14 cellular contexts compared by ENCODE assay signal in genomic region chr7:34058791-34059550, GRCh38.
DNase-seq lines count a peak whose midpoint lies in the region; ATAC-seq and TF ChIP-seq lines count a peak whose summit lies in the region.
"Had no signal": no experiment of that assay in that cellular context is flagged by ENCODE, and none has a peak within 500 bp of the region (broad histone marks: within the 10 kb centered on the region; RNA-seq: fewer than 3 reads in every experiment).

No MANE protein-coding gene starts in this region.

- TF ChIP-seq POLR2A in transverse colon (IDR thresholded peaks at IDR 0.05) = no peak

- peak; percentile 89 for ATAC-seq in sciatic nerve
- no peak for ATAC-seq in HG02973 (IDR thresholded peaks at IDR 0.05; ENCODE audit: unreplicated experiment)
- ATAC-seq in GM21619 (IDR thresholded peaks at IDR 0.05; ENCODE audit: unreplicated experiment) = no peak
- ATAC-seq: activated naive CD8-positive, alpha-beta T cell treated with anti-CD3 and anti-CD28 coated beads, Interleukin-2, amount 50 U/mL, for 24 hours; left lobe of liver had no signal

- H3K9me3 ChIP-seq in SK-N-MC (ENCODE audit: low read depth, low read length) (no peaks in the 10 kb centered on the region), transverse colon (no peaks in the 10 kb centered on the region)
- H3K9me3 ChIP-seq: thyroid gland had no signal

- WGBS in transverse colon (ENCODE audit: low coverage in 1 of 2), 2 donors = 54 to 70% methylated on average over 3 to 7 of the region's 7 CpGs

- H3K27ac ChIP-seq in SK-N-MC (peak overlapping the region; percentile 98), transverse colon (no peak overlapping the region)
- H3K27ac ChIP-seq: epithelial cell of prostate, thyroid gland had no signal

- TF ChIP-seq CTCF in glutamatergic neuron (IDR thresholded peaks at IDR 0.05; ENCODE audit: partially characterized antibody, unreplicated experiment) (no peak), transverse colon (IDR thresholded peaks at IDR 0.05) (no peak)

- TF ChIP-seq EP300 in transverse colon (IDR thresholded peaks at IDR 0.05; ENCODE audit: low read depth) = no peak

- H3K9ac ChIP-seq in SK-N-MC (ENCODE audit: insufficient read length) = peak overlapping the region; percentile 51

- H3K36me3 ChIP-seq in SK-N-MC (ENCODE audit: insufficient read depth, low read length) (peaks cover 9% of the 10 kb centered on the region), transverse colon (no peaks in the 10 kb centered on the region)
- H3K36me3 ChIP-seq: thyroid gland had no signal

- in situ Hi-C loops in transverse colon (cut with MboI; ENCODE audit: low pct_ligation_motif_present in 1 of 4, low pct_unique_long_range_greater_than_20kb in 1 of 4, low sequenced_read_pairs in 3 of 4) = no loop called here

- no peaks in the 10 kb centered on the region for H3K27me3 ChIP-seq in transverse colon
- H3K27me3 ChIP-seq: thyroid gland had no signal

- H3K27ac Mint-ChIP-seq in glutamatergic neuron (ENCODE audit: unreplicated experiment) = no peak overlapping the region
- H3K27ac Mint-ChIP-seq: activated naive CD8-positive, alpha-beta T cell treated with anti-CD3 and anti-CD28 coated beads, Interleukin-2, amount 50 U/mL, for 24 hours; CD8-positive, alpha-beta memory T cell; T-helper 2 cell treated with Interferon-gamma antibody and Interleukin-4, amounts not matched to agents 5 μg/mL and 100 μg/mL, for 36 hours had no signal

- H3K27me3 Mint-ChIP-seq in glutamatergic neuron (ENCODE audit: unreplicated experiment) = no peaks in the 10 kb centered on the region
- H3K27me3 Mint-ChIP-seq: CD8-positive, alpha-beta memory T cell had no signal

- peaks cover 4% of the 10 kb centered on the region for H3K9me3 Mint-ChIP-seq in glutamatergic neuron (ENCODE audit: unreplicated experiment)
- H3K9me3 Mint-ChIP-seq: activated naive CD8-positive, alpha-beta T cell treated with anti-CD3 and anti-CD28 coated beads, Interleukin-2, amount 50 U/mL, for 24 hours; T-helper 2 cell treated with Interferon-gamma antibody and Interleukin-4, amounts not matched to agents 5 μg/mL and 100 μg/mL, for 36 hours had no signal

- DNase-seq in HCEC 1CT (peak; percentile 40), SK-N-MC (ENCODE audit: low read depth, low spot score) (peak; percentile 98), glutamatergic neuron (peak; percentile 45), sciatic nerve (ENCODE audit: low spot score) (peak; percentile 66), transverse colon (no peak)
- no peak for DNase-seq in effector CD4-positive, alpha-beta T cell
- DNase-seq: activated naive CD8-positive, alpha-beta T cell treated with anti-CD3 and anti-CD28 coated beads, Interleukin-2, amount 50 U/mL, for 24 hours; CD8-positive, alpha-beta memory T cell; thyroid gland had no signal

- H3K36me3 Mint-ChIP-seq in glutamatergic neuron (ENCODE audit: unreplicated experiment) = peaks cover 4% of the 10 kb centered on the region
- H3K36me3 Mint-ChIP-seq: CD8-positive, alpha-beta memory T cell had no signal

- H3K4me3 ChIP-seq in SK-N-MC (peak overlapping the region; percentile 73), transverse colon (no peak overlapping the region)
- H3K4me3 ChIP-seq: thyroid gland had no signal

- no peak overlapping the region for H3K4me3 Mint-ChIP-seq in glutamatergic neuron (ENCODE audit: unreplicated experiment)
- H3K4me3 Mint-ChIP-seq: activated naive CD8-positive, alpha-beta T cell treated with anti-CD3 and anti-CD28 coated beads, Interleukin-2, amount 50 U/mL, for 24 hours; CD8-positive, alpha-beta memory T cell; T-helper 2 cell treated with Interferon-gamma antibody and Interleukin-4, amounts not matched to agents 5 μg/mL and 100 μg/mL, for 36 hours had no signal

- H3K4me1 ChIP-seq in transverse colon = no peaks in the 10 kb centered on the region
- H3K4me1 ChIP-seq: thyroid gland had no signal

- intact Hi-C loops in sciatic nerve (cut with DNase I) = no loop called here
- intact Hi-C loops in transverse colon (cut with DNase I; ENCODE audit: low total_unique reads) = no loop called here

- H3K4me1 Mint-ChIP-seq in glutamatergic neuron (ENCODE audit: low read depth, unreplicated experiment) = peaks cover 19% of the 10 kb centered on the region
- H3K4me1 Mint-ChIP-seq: activated naive CD8-positive, alpha-beta T cell treated with anti-CD3 and anti-CD28 coated beads, Interleukin-2, amount 50 U/mL, for 24 hours; CD8-positive, alpha-beta memory T cell had no signal

Comparison
In these comparisons a context has a peak if more than half of its experiments do, and no peak if none do; other contexts are left out.
1. DNase-seq: peak in HCEC 1CT (single experiment), SK-N-MC (single experiment), glutamatergic neuron (single experiment) and sciatic nerve (single experiment); none in transverse colon (single experiment) and effector CD4-positive, alpha-beta T cell (single experiment).